ENCODE assay signal across 7 cellular contexts in the genomic region with DNA sequence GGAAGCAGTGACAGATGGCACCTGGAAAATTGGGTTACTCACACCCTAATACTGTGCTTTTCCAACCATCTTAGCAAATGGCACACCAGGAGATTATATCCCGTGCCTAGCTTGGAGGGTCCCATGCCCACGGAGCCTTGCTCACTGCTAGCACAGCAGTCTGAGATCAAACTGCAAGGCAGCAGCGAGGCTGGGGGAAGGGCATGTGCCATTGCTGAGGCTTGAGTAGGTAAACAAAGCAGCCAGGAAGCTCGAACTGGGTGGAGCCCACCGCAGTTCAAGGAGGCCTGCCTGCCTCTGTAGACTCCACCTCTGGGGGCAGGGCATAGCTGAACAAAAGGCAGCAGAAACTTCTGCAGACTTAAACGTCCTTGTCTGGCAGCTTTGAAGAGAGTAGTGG. TPM values are rescaled to one million over a fixed set of nuclear protein-coding genes. Genes with fewer than 3 reads are reported as not detected.
"Had no signal": no experiment of that assay in that cellular context is flagged by ENCODE, and none has a peak within 500 bp of the region (broad histone marks: within the 10 kb centered on the region; RNA-seq: fewer than 3 reads in every experiment).

No MANE protein-coding gene starts in this region.

RNA-seq across cellular contexts. Expression of a gene that starts 11.5 kb away (rescaled TPM):
- total RNA-seq: LHCN-M2, MCF 10A, NCI-H460, PC-3, Right ventricle myocardium superior, SJSA1 had no signal
- polyA plus RNA-seq: SK-N-SH had no signal
